ENCODE assay signal across 1 cellular context in the genomic region with DNA sequence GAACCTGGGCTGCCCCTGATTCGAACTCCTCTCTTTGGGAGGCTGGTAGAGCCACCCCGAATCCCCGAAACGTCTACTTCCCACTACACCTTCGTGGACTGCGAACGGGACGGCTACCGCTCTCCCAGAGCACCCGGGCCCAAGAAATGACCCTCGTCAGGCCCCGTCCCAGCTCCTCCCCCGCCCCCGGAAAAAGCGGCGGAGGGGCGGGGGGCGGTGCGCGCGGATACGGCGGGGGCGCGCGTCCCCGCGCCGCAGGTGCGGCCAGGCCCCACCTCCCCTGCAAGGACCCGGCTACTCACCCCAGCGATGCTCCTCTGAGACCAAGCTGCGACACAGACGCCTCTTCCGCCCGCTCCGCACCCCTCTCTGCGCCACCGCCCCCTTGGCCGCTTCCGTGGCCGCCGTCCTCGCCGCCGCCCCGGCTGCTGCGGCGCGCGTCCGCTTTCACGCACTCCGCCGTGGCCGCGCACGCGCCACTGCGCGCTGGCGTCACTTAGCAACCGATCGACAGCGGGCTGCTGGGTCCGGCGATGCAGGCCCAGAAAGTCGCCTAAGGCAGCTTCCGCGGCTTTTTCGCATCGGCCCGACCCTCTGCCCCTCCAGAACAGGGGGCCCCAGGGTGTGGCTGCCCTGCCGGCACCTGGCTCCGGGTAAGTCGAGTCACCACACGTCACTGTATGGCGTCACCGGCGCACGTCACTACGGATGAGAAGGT.
TF ChIP-seq lines count a peak whose summit lies in the region.

A gene (minus strand): TSS at position 432 of the 718 bp plus-strand sequence.

TF ChIP-seq in HepG2, 621 proteins besides CTCF, POLR2A, EP300 and RAD21 (continued from another document and continues in another):
- TF ChIP-seq CREB1 (IDR thresholded peaks at IDR 0.05) (peak; percentile 94), CREB1 (CRISPR knock-in tag; IDR thresholded peaks at IDR 0.05) (peak; percentile 92), GATAD1 (CRISPR knock-in tag; IDR thresholded peaks at IDR 0.05) (peak; percentile 46), ZNF749 (CRISPR knock-in tag; IDR thresholded peaks at IDR 0.05; ENCODE audit: borderline replicate concordance) (peak; percentile 77; the same call in 1 of the 2 replicates), ZMAT3 (CRISPR knock-in tag; conservative IDR thresholded peaks at IDR 0.05) (no peak; the same call in 1 of the 2 replicates), ZNF484 (CRISPR knock-in tag; IDR thresholded peaks at IDR 0.05; ENCODE audit: borderline replicate concordance, low read depth) (no peak), ZNF773 (CRISPR knock-in tag; IDR thresholded peaks at IDR 0.05; ENCODE audit: borderline replicate concordance) (no peak), CAMTA2 (CRISPR knock-in tag; IDR thresholded peaks at IDR 0.05; ENCODE audit: borderline replicate concordance) (no peak), SKI (IDR thresholded peaks at IDR 0.05; ENCODE audit: partially characterized antibody) (peak; percentile 7), GATA4 (IDR thresholded peaks at IDR 0.05; ENCODE audit: borderline replicate concordance, low read depth) (no peak), HNRNPL (IDR thresholded peaks at IDR 0.05; ENCODE audit: low read depth, low read length) (no peak), HMGA1 (CRISPR knock-in tag; conservative IDR thresholded peaks at IDR 0.05) (no peak), ZNF790 (CRISPR knock-in tag; IDR thresholded peaks at IDR 0.05; ENCODE audit: borderline replicate concordance) (peak; percentile 43; the same call in 1 of the 2 replicates), CHD4 (IDR thresholded peaks at IDR 0.05; ENCODE audit: borderline replicate concordance, low read length) (no peak), ZNF274 (CRISPR knock-in tag; IDR thresholded peaks at IDR 0.05) (no peak), AGO2 (optimal IDR thresholded peaks at IDR 0.05; ENCODE audit: low read depth, low read length) (no peak), RBFOX2 (IDR thresholded peaks at IDR 0.05; ENCODE audit: low read depth, low read length) (peak; percentile 81), NFE2L1 (CRISPR knock-in tag; IDR thresholded peaks at IDR 0.05; ENCODE audit: borderline replicate concordance) (no peak), KDM6A (CRISPR knock-in tag; IDR thresholded peaks at IDR 0.05; ENCODE audit: low read depth) (no peak), ZNF460 (CRISPR knock-in tag; IDR thresholded peaks at IDR 0.05; ENCODE audit: borderline replicate concordance) (no peak), PITX1 (CRISPR knock-in tag; IDR thresholded peaks at IDR 0.05) (no peak), ZBTB8A (CRISPR knock-in tag; IDR thresholded peaks at IDR 0.05; ENCODE audit: borderline replicate concordance, low read depth) (no peak), PRPF4 (IDR thresholded peaks at IDR 0.05; ENCODE audit: low read depth, low read length, poor library complexity, severe bottlenecking) (no peak), SOX5 (CRISPR knock-in tag; IDR thresholded peaks at IDR 0.05; ENCODE audit: borderline replicate concordance) (no peak; the same call in 1 of the 2 replicates), CENPX (CRISPR knock-in tag; IDR thresholded peaks at IDR 0.05) (no peak), MXD4 (CRISPR knock-in tag; IDR thresholded peaks at IDR 0.05) (peak; percentile 20; the same call in 1 of the 2 replicates), NPAS2 (CRISPR knock-in tag; IDR thresholded peaks at IDR 0.05; ENCODE audit: borderline replicate concordance) (no peak), POLR2G (IDR thresholded peaks at IDR 0.05; ENCODE audit: low read depth, low read length) (peak; percentile 71), NR2F6 (IDR thresholded peaks at IDR 0.05) (no peak), NR2F6 (CRISPR knock-in tag; IDR thresholded peaks at IDR 0.05) (0 out of 2 replicates have a peak, but pooled peaks have one; percentile 6), XRCC5 (optimal IDR thresholded peaks at IDR 0.05; ENCODE audit: low read length) (peak; percentile 18), MAZ (IDR thresholded peaks at IDR 0.05; ENCODE audit: borderline replicate concordance, low read depth, low read length) (peak; percentile 98), MAZ (CRISPR knock-in tag; IDR thresholded peaks at IDR 0.05; ENCODE audit: low read depth) (peak; percentile 98), BCL6 (CRISPR knock-in tag; IDR thresholded peaks at IDR 0.05) (no peak), ZNF333 (CRISPR knock-in tag; IDR thresholded peaks at IDR 0.05; ENCODE audit: borderline replicate concordance) (peak; percentile 76; the same call in 1 of the 2 replicates), MAFG (CRISPR knock-in tag; IDR thresholded peaks at IDR 0.05) (0 out of 2 replicates have a peak, but pooled peaks have one; percentile 42)
- TF ChIP-seq, protein P1, sequence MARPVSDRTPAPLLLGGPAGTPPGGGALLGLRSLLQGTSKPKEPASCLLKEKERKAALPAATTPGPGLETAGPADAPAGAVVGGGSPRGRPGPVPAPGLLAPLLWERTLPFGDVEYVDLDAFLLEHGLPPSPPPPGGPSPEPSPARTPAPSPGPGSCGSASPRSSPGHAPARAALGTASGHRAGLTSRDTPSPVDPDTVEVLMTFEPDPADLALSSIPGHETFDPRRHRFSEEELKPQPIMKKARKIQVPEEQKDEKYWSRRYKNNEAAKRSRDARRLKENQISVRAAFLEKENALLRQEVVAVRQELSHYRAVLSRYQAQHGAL (CRISPR knock-in tag; IDR thresholded peaks at IDR 0.05; ENCODE audit: not compliant biosample characterization), result no peak
- TF ChIP-seq, protein P2, sequence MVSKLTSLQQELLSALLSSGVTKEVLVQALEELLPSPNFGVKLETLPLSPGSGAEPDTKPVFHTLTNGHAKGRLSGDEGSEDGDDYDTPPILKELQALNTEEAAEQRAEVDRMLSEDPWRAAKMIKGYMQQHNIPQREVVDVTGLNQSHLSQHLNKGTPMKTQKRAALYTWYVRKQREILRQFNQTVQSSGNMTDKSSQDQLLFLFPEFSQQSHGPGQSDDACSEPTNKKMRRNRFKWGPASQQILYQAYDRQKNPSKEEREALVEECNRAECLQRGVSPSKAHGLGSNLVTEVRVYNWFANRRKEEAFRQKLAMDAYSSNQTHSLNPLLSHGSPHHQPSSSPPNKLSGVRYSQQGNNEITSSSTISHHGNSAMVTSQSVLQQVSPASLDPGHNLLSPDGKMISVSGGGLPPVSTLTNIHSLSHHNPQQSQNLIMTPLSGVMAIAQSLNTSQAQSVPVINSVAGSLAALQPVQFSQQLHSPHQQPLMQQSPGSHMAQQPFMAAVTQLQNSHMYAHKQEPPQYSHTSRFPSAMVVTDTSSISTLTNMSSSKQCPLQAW (CRISPR knock-in tag; IDR thresholded peaks at IDR 0.05), result peak; percentile 60; the same call in 1 of the 2 replicates
- TF ChIP-seq, protein P3, sequence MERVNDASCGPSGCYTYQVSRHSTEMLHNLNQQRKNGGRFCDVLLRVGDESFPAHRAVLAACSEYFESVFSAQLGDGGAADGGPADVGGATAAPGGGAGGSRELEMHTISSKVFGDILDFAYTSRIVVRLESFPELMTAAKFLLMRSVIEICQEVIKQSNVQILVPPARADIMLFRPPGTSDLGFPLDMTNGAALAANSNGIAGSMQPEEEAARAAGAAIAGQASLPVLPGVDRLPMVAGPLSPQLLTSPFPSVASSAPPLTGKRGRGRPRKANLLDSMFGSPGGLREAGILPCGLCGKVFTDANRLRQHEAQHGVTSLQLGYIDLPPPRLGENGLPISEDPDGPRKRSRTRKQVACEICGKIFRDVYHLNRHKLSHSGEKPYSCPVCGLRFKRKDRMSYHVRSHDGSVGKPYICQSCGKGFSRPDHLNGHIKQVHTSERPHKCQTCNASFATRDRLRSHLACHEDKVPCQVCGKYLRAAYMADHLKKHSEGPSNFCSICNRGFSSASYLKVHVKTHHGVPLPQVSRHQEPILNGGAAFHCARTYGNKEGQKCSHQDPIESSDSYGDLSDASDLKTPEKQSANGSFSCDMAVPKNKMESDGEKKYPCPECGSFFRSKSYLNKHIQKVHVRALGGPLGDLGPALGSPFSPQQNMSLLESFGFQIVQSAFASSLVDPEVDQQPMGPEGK (CRISPR knock-in tag; IDR thresholded peaks at IDR 0.05), result peak; percentile 76
- TF ChIP-seq, protein P4, sequence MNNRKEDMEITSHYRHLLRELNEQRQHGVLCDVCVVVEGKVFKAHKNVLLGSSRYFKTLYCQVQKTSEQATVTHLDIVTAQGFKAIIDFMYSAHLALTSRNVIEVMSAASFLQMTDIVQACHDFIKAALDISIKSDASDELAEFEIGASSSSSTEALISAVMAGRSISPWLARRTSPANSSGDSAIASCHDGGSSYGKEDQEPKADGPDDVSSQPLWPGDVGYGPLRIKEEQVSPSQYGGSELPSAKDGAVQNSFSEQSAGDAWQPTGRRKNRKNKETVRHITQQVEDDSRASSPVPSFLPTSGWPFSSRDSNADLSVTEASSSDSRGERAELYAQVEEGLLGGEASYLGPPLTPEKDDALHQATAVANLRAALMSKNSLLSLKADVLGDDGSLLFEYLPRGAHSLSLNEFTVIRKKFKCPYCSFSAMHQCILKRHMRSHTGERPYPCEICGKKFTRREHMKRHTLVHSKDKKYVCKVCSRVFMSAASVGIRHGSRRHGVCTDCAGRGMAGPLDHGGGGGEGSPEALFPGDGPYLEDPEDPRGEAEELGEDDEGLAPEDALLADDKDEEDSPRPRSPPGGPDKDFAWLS (CRISPR knock-in tag; IDR thresholded peaks at IDR 0.05; ENCODE audit: borderline replicate concordance), result peak; percentile 68; the same call in 1 of the 2 replicates
- TF ChIP-seq, protein P5, sequence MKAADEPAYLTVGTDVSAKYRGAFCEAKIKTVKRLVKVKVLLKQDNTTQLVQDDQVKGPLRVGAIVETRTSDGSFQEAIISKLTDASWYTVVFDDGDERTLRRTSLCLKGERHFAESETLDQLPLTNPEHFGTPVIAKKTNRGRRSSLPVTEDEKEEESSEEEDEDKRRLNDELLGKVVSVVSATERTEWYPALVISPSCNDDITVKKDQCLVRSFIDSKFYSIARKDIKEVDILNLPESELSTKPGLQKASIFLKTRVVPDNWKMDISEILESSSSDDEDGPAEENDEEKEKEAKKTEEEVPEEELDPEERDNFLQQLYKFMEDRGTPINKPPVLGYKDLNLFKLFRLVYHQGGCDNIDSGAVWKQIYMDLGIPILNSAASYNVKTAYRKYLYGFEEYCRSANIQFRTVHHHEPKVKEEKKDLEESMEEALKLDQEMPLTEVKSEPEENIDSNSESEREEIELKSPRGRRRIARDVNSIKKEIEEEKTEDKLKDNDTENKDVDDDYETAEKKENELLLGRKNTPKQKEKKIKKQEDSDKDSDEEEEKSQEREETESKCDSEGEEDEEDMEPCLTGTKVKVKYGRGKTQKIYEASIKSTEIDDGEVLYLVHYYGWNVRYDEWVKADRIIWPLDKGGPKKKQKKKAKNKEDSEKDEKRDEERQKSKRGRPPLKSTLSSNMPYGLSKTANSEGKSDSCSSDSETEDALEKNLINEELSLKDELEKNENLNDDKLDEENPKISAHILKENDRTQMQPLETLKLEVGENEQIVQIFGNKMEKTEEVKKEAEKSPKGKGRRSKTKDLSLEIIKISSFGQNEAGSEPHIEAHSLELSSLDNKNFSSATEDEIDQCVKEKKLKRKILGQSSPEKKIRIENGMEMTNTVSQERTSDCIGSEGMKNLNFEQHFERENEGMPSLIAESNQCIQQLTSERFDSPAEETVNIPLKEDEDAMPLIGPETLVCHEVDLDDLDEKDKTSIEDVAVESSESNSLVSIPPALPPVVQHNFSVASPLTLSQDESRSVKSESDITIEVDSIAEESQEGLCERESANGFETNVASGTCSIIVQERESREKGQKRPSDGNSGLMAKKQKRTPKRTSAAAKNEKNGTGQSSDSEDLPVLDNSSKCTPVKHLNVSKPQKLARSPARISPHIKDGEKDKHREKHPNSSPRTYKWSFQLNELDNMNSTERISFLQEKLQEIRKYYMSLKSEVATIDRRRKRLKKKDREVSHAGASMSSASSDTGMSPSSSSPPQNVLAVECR (CRISPR knock-in tag; IDR thresholded peaks at IDR 0.05; ENCODE audit: borderline replicate concordance), result peak; percentile 83
- TF ChIP-seq, protein P6, sequence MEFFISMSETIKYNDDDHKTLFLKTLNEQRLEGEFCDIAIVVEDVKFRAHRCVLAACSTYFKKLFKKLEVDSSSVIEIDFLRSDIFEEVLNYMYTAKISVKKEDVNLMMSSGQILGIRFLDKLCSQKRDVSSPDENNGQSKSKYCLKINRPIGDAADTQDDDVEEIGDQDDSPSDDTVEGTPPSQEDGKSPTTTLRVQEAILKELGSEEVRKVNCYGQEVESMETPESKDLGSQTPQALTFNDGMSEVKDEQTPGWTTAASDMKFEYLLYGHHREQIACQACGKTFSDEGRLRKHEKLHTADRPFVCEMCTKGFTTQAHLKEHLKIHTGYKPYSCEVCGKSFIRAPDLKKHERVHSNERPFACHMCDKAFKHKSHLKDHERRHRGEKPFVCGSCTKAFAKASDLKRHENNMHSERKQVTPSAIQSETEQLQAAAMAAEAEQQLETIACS (CRISPR knock-in tag; IDR thresholded peaks at IDR 0.05), result peak; percentile 99
- TF ChIP-seq, protein P7, sequence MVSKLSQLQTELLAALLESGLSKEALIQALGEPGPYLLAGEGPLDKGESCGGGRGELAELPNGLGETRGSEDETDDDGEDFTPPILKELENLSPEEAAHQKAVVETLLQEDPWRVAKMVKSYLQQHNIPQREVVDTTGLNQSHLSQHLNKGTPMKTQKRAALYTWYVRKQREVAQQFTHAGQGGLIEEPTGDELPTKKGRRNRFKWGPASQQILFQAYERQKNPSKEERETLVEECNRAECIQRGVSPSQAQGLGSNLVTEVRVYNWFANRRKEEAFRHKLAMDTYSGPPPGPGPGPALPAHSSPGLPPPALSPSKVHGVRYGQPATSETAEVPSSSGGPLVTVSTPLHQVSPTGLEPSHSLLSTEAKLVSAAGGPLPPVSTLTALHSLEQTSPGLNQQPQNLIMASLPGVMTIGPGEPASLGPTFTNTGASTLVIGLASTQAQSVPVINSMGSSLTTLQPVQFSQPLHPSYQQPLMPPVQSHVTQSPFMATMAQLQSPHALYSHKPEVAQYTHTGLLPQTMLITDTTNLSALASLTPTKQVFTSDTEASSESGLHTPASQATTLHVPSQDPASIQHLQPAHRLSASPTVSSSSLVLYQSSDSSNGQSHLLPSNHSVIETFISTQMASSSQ (IDR thresholded peaks at IDR 0.05; ENCODE audit: low read depth), result no peak
- TF ChIP-seq, protein P7 (CRISPR knock-in tag; IDR thresholded peaks at IDR 0.05; ENCODE audit: borderline replicate concordance), result 0 out of 2 replicates have a peak, but pooled peaks have one; percentile 17
- TF ChIP-seq, protein P8, sequence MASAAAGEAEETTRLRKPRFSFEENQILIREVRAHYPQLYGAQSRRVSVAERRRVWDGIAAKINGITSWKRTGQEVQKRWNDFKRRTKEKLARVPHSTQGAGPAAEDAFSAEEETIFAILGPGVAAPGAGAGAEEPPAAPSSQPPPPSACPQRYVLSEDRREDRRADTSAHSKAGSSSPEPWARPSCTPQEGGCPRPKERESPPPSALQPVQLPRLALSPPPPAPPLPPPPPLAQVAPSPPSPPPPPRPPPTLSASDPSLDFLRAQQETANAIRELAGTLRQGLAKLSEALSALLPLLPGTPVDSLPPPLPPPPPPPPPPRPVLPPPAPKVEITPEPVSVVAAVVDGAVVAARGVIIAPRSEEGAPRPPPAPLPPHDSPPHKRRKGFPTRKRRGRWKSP (CRISPR knock-in tag; IDR thresholded peaks at IDR 0.05), result peak; percentile 66; the same call in 1 of the 2 replicates
